In the genomic region with DNA sequence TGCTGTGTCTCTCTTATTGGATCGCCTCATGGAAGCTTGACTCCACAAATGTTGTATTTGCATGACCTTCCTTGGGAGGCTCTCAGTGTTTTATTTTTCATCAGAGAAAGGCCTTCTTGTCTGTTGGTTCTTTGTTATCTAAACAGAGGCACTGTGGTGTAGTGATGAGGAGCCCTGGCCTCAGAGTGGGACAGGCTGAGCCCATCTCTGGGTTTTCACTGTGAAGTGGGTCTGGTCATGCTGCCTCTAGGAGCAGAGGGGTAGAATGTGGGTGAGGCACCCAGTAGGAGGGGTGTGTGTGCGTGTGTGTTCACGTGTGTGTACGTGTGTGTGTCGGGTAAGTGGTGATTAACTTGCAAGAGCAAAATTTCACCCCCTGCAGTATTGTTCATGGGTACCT, we compare ENCODE assay signal across 13 cellular contexts. TPM values are rescaled to one million over a fixed set of nuclear protein-coding genes. Genes with fewer than 3 reads are reported as not detected.
DNase-seq lines count a peak whose midpoint lies in the region; ATAC-seq, FAIRE-seq and TF ChIP-seq lines count a peak whose summit lies in the region.
"Had no signal": no experiment of that assay in that cellular context is flagged by ENCODE, and none has a peak within 500 bp of the region (broad histone marks: within the 10 kb centered on the region; RNA-seq: fewer than 3 reads in every experiment).

No MANE protein-coding gene starts in this region.

- 82% methylated on average over 5 of the region's 5 CpGs for WGBS in right cardiac atrium
- WGBS in upper lobe of left lung, 2 donors, result 63 to 68% methylated on average over 5 of the region's 5 CpGs

- TF ChIP-seq EP300 in upper lobe of left lung (IDR thresholded peaks at IDR 0.05), result no peak

- FAIRE-seq in frontal cortex (lab: Jason Lieb, UNC), result no peak

- H3K9ac ChIP-seq in colonic mucosa (ENCODE audit: low read depth in 2 of 2, low read length in 2 of 2), result no peak overlapping the region

- H3K27me3 Mint-ChIP-seq in activated T-helper 17 cell treated with anti-CD3 and anti-CD28 coated beads, Interleukin-2, amount 50 U/mL, for 72 hours, result no peaks in the 10 kb centered on the region
- no peaks in the 10 kb centered on the region for H3K27me3 Mint-ChIP-seq in mesothelial cell of epicardium (ENCODE audit: low read depth)

- H3K4me1 ChIP-seq in right cardiac atrium (ENCODE audit: control insufficient read depth, insufficient read depth, low read length) (peaks cover 73% of the 10 kb centered on the region), upper lobe of left lung (peaks cover 95 to 100% (median 100%) of the 10 kb centered on the region in 4 donors), colonic mucosa (peaks cover 66% of the 10 kb centered on the region)

- H3K9me3 ChIP-seq in right cardiac atrium (ENCODE audit: control insufficient read depth, low read length) (no peaks in the 10 kb centered on the region), upper lobe of left lung (no peaks in the 10 kb centered on the region), colonic mucosa (no peaks in the 10 kb centered on the region)

- peak overlapping the region; percentile 53 for H3K27ac Mint-ChIP-seq in activated T-helper 17 cell treated with anti-CD3 and anti-CD28 coated beads, Interleukin-2, amount 50 U/mL, for 72 hours
- peak overlapping the region; percentile 14 for H3K27ac Mint-ChIP-seq in mesothelial cell of epicardium
- H3K27ac Mint-ChIP-seq: GM23338 had no signal

- peaks cover 0 to 7% (median 0%) of the 10 kb centered on the region in 4 donors for H3K36me3 ChIP-seq in upper lobe of left lung
- H3K36me3 ChIP-seq in colonic mucosa, result no peaks in the 10 kb centered on the region

- H3K27ac ChIP-seq in right cardiac atrium (ENCODE audit: low read length), result no peak overlapping the region
- H3K27ac ChIP-seq in upper lobe of left lung, result peak overlapping the region; percentile 75 to 99 (median 86)
- no peak overlapping the region for H3K27ac ChIP-seq in colonic mucosa
- H3K27ac ChIP-seq: hepatocyte had no signal

- peak overlapping the region; percentile 71 for H3K4me3 Mint-ChIP-seq in activated T-helper 17 cell treated with anti-CD3 and anti-CD28 coated beads, Interleukin-2, amount 50 U/mL, for 72 hours
- no peak overlapping the region for H3K4me3 Mint-ChIP-seq in mesothelial cell of epicardium
- H3K4me3 Mint-ChIP-seq: GM23338 had no signal

- DNase-seq in Right ventricle myocardium inferior (ENCODE audit: missing footprints) (peak; percentile 22), right cardiac atrium (no peak), mesothelial cell of epicardium (ENCODE audit: low spot score in 2 of 2, unreplicated experiment in 2 of 2) (no peak), upper lobe of left lung (no peak), cerebellar cortex (ENCODE audit: low spot score) (no peak), colonic mucosa (no peak), frontal cortex (ENCODE audit: low spot score in 2 of 2) (no peak)
- DNase-seq: NCI-H1930; SHP77 treated with DMSO at 0.1 percent for 48 hours; stimulated activated CD4-positive, alpha-beta T cell treated with anti-CD3 and anti-CD28 coated beads, Interleukin-12 subunit alpha, Interleukin-12 subunit beta, amount 100 ng/mL, for 4 hours had no signal

- H3K27me3 ChIP-seq in right cardiac atrium (ENCODE audit: control insufficient read depth, insufficient read depth) (no peaks in the 10 kb centered on the region), upper lobe of left lung (no peaks in the 10 kb centered on the region), colonic mucosa (no peaks in the 10 kb centered on the region)
- H3K27me3 ChIP-seq: hepatocyte had no signal

- H3K36me3 Mint-ChIP-seq in activated T-helper 17 cell treated with anti-CD3 and anti-CD28 coated beads, Interleukin-2, amount 50 U/mL, for 72 hours (ENCODE audit: low read depth), result peaks cover 34% of the 10 kb centered on the region
- H3K36me3 Mint-ChIP-seq in mesothelial cell of epicardium, result no peaks in the 10 kb centered on the region

- ATAC-seq in Right ventricle myocardium inferior (no peak), right cardiac atrium (no peak), upper lobe of left lung (ENCODE audit: low FRiP score in 2 of 2) (no peak)
- ATAC-seq in activated T-helper 17 cell treated with anti-CD3 and anti-CD28 coated beads, Interleukin-2, amount 50 U/mL, for 72 hours (replicated peaks), result no peak
- ATAC-seq: GM23338 had no signal

- peaks cover 71% of the 10 kb centered on the region for H3K4me1 Mint-ChIP-seq in activated T-helper 17 cell treated with anti-CD3 and anti-CD28 coated beads, Interleukin-2, amount 50 U/mL, for 72 hours
- peaks cover 15% of the 10 kb centered on the region for H3K4me1 Mint-ChIP-seq in mesothelial cell of epicardium

- no peaks in the 10 kb centered on the region for H3K9me3 Mint-ChIP-seq in activated T-helper 17 cell treated with anti-CD3 and anti-CD28 coated beads, Interleukin-2, amount 50 U/mL, for 72 hours
- H3K9me3 Mint-ChIP-seq in mesothelial cell of epicardium, result no peaks in the 10 kb centered on the region
- H3K9me3 Mint-ChIP-seq: GM23338 had no signal

- H3K4me3 ChIP-seq in right cardiac atrium (ENCODE audit: low read length) (no peak overlapping the region), upper lobe of left lung (no peak overlapping the region), colonic mucosa (no peak overlapping the region)
- H3K4me3 ChIP-seq: GM23338, hepatocyte had no signal

- no peak for TF ChIP-seq POLR2A in upper lobe of left lung (IDR thresholded peaks at IDR 0.05)

- TF ChIP-seq CTCF in mesothelial cell of epicardium (IDR thresholded peaks at IDR 0.05; ENCODE audit: unreplicated experiment), result no peak
- TF ChIP-seq CTCF in upper lobe of left lung (IDR thresholded peaks at IDR 0.05), result no peak
- TF ChIP-seq CTCF in colonic mucosa (IDR thresholded peaks at IDR 0.05), result no peak

- intact Hi-C loops in Right ventricle myocardium inferior (cut with DNase I) (no loop called here), right cardiac atrium (cut with DNase I) (no loop called here), colonic mucosa (cut with DNase I) (no loop called here)

RNA-seq across cellular contexts. Expression of a gene that starts 14.4 kb away (rescaled TPM):
- total RNA-seq in Right ventricle myocardium inferior, result 63.4 TPM
- total RNA-seq in right cardiac atrium, result 100 to 1,000 TPM in 2 of 4 donors, 10 to 100 TPM in 2; 42.3 to 108 (median 88.2) TPM
- polyA plus RNA-seq in right cardiac atrium, result 52.7 TPM
- 100 to 1,000 TPM; 101 to 119 TPM for total RNA-seq in activated T-helper 17 cell treated with anti-CD3 and anti-CD28 coated beads, Interleukin-2, amount 50 U/mL, for 72 hours
- 26.9 to 29.5 TPM (median 28.1 TPM) in 3 replicates for total RNA-seq in mesothelial cell of epicardium
- total RNA-seq in upper lobe of left lung, result 100 to 1,000 TPM; 103 to 231 (median 147) TPM
- total RNA-seq in colonic mucosa, result 10 to 100 TPM; 68.9 to 92.3 TPM
- total RNA-seq in frontal cortex, result 45.2 TPM

Comparison
In these comparisons a context has a peak if more than half of its experiments do, and no peak if none do; other contexts are left out.
1. H3K27ac ChIP-seq: peak in upper lobe of left lung (4 of 4); none in right cardiac atrium (single experiment) and colonic mucosa (single experiment).